Comparison of ENCODE assay signal across 8 cellular contexts in the genomic region with DNA sequence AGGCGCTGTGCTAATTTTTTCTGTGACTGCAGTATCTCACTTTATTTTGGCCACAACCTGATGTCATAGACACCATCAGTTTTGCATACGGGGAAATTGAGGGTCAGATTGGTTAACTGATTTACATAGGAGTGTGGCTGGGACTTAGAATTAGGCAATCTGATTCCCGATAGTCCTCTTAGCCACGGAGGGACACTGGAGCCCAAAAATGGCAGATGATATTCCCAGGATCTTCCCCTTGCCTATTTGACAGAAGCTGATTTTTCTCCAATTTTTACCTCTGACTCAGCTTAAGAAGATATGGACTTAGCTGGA. TPM values are rescaled to one million over a fixed set of nuclear protein-coding genes. Genes with fewer than 3 reads are reported as not detected.
DNase-seq lines count a peak whose midpoint lies in the region; ATAC-seq and TF ChIP-seq lines count a peak whose summit lies in the region.

No MANE protein-coding gene starts in this region.

- WGBS in esophagus squamous epithelium, 2 donors = 8 to 11% methylated on average over 4 of the region's 4 CpGs

- H3K27ac Mint-ChIP-seq in activated CD8-positive, alpha-beta memory T cell treated with anti-CD3 and anti-CD28 coated beads, Interleukin-2, amount 10 ng/mL, durations not matched to agents 7 days and 5 days = peak overlapping the region; percentile 79

- peaks cover 0 to 40% (median 3%) of the 10 kb centered on the region in 4 donors for H3K4me1 ChIP-seq in Peyer's patch
- peaks cover 11 to 65% (median 25%) of the 10 kb centered on the region in 3 donors for H3K4me1 ChIP-seq in esophagus squamous epithelium
- peaks cover 9% of the 10 kb centered on the region for H3K4me1 ChIP-seq in rectal smooth muscle tissue (ENCODE audit: control insufficient read depth, insufficient read depth, low read length)

- CTCF ChIA-PET in activated CD8-positive, alpha-beta memory T cell treated with anti-CD3 and anti-CD28 coated beads, Interleukin-2, amount 10 ng/mL, durations not matched to agents 7 days and 5 days (lab: Charles Lee) = interaction anchor here (1.2 to 3.8 kb wide), 7 partner anchors 9 to 285 kb away, joined by 3 to 17 read pairs (median 6); no protein-coding TSS in a partner anchor

- H3K36me3 ChIP-seq in Peyer's patch (no peaks in the 10 kb centered on the region), esophagus squamous epithelium (peaks cover 0 to under 1% (median 0%) of the 10 kb centered on the region in 3 donors), rectal smooth muscle tissue (ENCODE audit: control insufficient read depth, insufficient read depth, low read length) (no peaks in the 10 kb centered on the region)

- H3K27me3 Mint-ChIP-seq in activated CD8-positive, alpha-beta memory T cell treated with anti-CD3 and anti-CD28 coated beads, Interleukin-2, amount 10 ng/mL, durations not matched to agents 7 days and 5 days = no peaks in the 10 kb centered on the region

- peak; percentile 11 for ATAC-seq in activated CD8-positive, alpha-beta memory T cell treated with anti-CD3 and anti-CD28 coated beads, Interleukin-2, amount 10 ng/mL, durations not matched to agents 7 days and 5 days
- ATAC-seq in GM21423 (IDR thresholded peaks at IDR 0.05; ENCODE audit: unreplicated experiment) = no peak
- no peak for ATAC-seq in HG03097 (IDR thresholded peaks at IDR 0.05; ENCODE audit: low FRiP score, unreplicated experiment)

- TF ChIP-seq CTCF in Peyer's patch (IDR thresholded peaks at IDR 0.05) (no peak), esophagus squamous epithelium (IDR thresholded peaks at IDR 0.05) (no peak)

- peak overlapping the region; percentile 84 for H3K4me3 Mint-ChIP-seq in activated CD8-positive, alpha-beta memory T cell treated with anti-CD3 and anti-CD28 coated beads, Interleukin-2, amount 10 ng/mL, durations not matched to agents 7 days and 5 days

- intact Hi-C loops in esophagus squamous epithelium (cut with DNase I) = no loop called here

- peak overlapping the region; percentile 85 to 95 (median 89) for H3K4me3 ChIP-seq in Peyer's patch
- H3K4me3 ChIP-seq in esophagus squamous epithelium = peak overlapping the region; percentile 63 to 88 (median 82)
- peak overlapping the region; percentile 76 for H3K4me3 ChIP-seq in rectal smooth muscle tissue (ENCODE audit: low read length)

- H3K27me3 ChIP-seq in Peyer's patch (no peaks in the 10 kb centered on the region), esophagus squamous epithelium (no peaks in the 10 kb centered on the region), rectal smooth muscle tissue (ENCODE audit: control insufficient read depth, insufficient read depth, low read length) (no peaks in the 10 kb centered on the region)

- H3K9ac ChIP-seq in rectal smooth muscle tissue (ENCODE audit: low read length) = peak overlapping the region; percentile 50

- no peaks in the 10 kb centered on the region for H3K9me3 Mint-ChIP-seq in activated CD8-positive, alpha-beta memory T cell treated with anti-CD3 and anti-CD28 coated beads, Interleukin-2, amount 10 ng/mL, durations not matched to agents 7 days and 5 days (ENCODE audit: low read depth)

- H3K36me3 Mint-ChIP-seq in activated CD8-positive, alpha-beta memory T cell treated with anti-CD3 and anti-CD28 coated beads, Interleukin-2, amount 10 ng/mL, durations not matched to agents 7 days and 5 days = peaks cover 9% of the 10 kb centered on the region

- H3K9me3 ChIP-seq in Peyer's patch (no peaks in the 10 kb centered on the region), esophagus squamous epithelium (no peaks in the 10 kb centered on the region)

- peaks cover 53% of the 10 kb centered on the region for H3K4me1 Mint-ChIP-seq in activated CD8-positive, alpha-beta memory T cell treated with anti-CD3 and anti-CD28 coated beads, Interleukin-2, amount 10 ng/mL, durations not matched to agents 7 days and 5 days

- DNase-seq in activated CD8-positive, alpha-beta memory T cell treated with anti-CD3 and anti-CD28 coated beads, Interleukin-2, amount 10 ng/mL, durations not matched to agents 7 days and 5 days = no peak
- DNase-seq in activated CD8-positive, alpha-beta memory T cell treated with anti-CD3 and anti-CD28 coated beads, Interleukin-2, amount 50 U/mL, for 48 hours = no peak
- no peak for DNase-seq in Peyer's patch
- no peak for DNase-seq in esophagus squamous epithelium (lab: John Stamatoyannopoulos, UW)
- no peak for DNase-seq in HUDEP-2 (lab: John Stamatoyannopoulos, UW; ENCODE audit: unreplicated experiment in 76 of 76)

- TF ChIP-seq POLR2A in Peyer's patch (IDR thresholded peaks at IDR 0.05) (no peak), esophagus squamous epithelium (IDR thresholded peaks at IDR 0.05) (no peak)

- H3K27ac ChIP-seq in Peyer's patch (peak overlapping the region in 1 of 4 donors; percentile 17), esophagus squamous epithelium (peak overlapping the region; percentile 63 to 91 (median 86)), rectal smooth muscle tissue (ENCODE audit: low read depth, low read length) (no peak overlapping the region)

RNA-seq across cellular contexts. Expression of a gene that starts 1.3 kb away (rescaled TPM):
- 10 to 100 TPM; 19.9 to 25.6 TPM for total RNA-seq in activated CD8-positive, alpha-beta memory T cell treated with anti-CD3 and anti-CD28 coated beads, Interleukin-2, amount 10 ng/mL, durations not matched to agents 7 days and 5 days
- 100 to 1,000 TPM in 3 of 4 donors, 1 to 10 TPM in 1; 9.9 to 242 (median 143) TPM for total RNA-seq in Peyer's patch
- 10 to 100 TPM; 36.9 to 63.6 (median 50.8) TPM for total RNA-seq in esophagus squamous epithelium

RNA-seq across cellular contexts. Expression of a gene that starts 46.2 kb away (rescaled TPM):
- not detected for total RNA-seq in activated CD8-positive, alpha-beta memory T cell treated with anti-CD3 and anti-CD28 coated beads, Interleukin-2, amount 10 ng/mL, durations not matched to agents 7 days and 5 days
- total RNA-seq in Peyer's patch = 100 to 1,000 TPM in 3 of 4 donors, 1 to 10 TPM in 1; 5.0 to 684 (median 290) TPM
- not detected for total RNA-seq in esophagus squamous epithelium

Comparison
In these comparisons a context has a peak if more than half of its experiments do, and no peak if none do; other contexts are left out.
1. RNA of a gene that starts 46.2 kb away (total RNA-seq): 5.0 to 684 TPM in Peyer's patch; not detected in activated CD8-positive, alpha-beta memory T cell treated with anti-CD3 and anti-CD28 coated beads, Interleukin-2, amount 10 ng/mL, durations not matched to agents 7 days and 5 days and not detected in esophagus squamous epithelium; every median in the first group is over 4 times any median in the second.
2. Peak in every context shown above with its lines, with median percentiles within 50 percentile points of each other: H3K4me3 ChIP-seq.